8 cellular contexts compared by ENCODE assay signal in genomic region chr4:81504685-81505598, GRCh38. TPM values are rescaled to one million over a fixed set of nuclear protein-coding genes. Genes with fewer than 3 reads are reported as not detected.
DNase-seq lines count a peak whose midpoint lies in the region; ATAC-seq and TF ChIP-seq lines count a peak whose summit lies in the region.

No MANE protein-coding gene starts in this region.

- DNase-seq in activated T-cell treated with anti-CD3 and anti-CD28 coated beads for 24 hours (ENCODE audit: low read depth) (peak; percentile 54), heart left ventricle (peak; percentile 59 to 76 (median 74)), mesenteric fat pad (ENCODE audit: low spot score) (no peak), G401 (ENCODE audit: low spot score) (no peak), NCI-H345 (lab: John Stamatoyannopoulos, UW) (no peak)
- peak; percentile 49 to 71 for DNase-seq in stimulated activated CD4-positive, alpha-beta T cell treated with anti-CD3 and anti-CD28 coated beads, Interleukin-4, amount 100 ng/mL, for 4 hours

- no peaks in the 10 kb centered on the region for H3K27me3 ChIP-seq in heart left ventricle

- no peak for TF ChIP-seq CTCF in heart left ventricle (IDR thresholded peaks at IDR 0.05)

- 53 to 64% (median 56%) methylated on average over 10 of the region's 10 CpGs for WGBS in heart left ventricle, 4 donors

- H3K4me1 ChIP-seq in heart left ventricle = peaks cover 0 to 51% (median 6%) of the 10 kb centered on the region in 12 donors

- H3K36me3 ChIP-seq in KOPT-K1 (ENCODE audit: insufficient read depth, low read length) = no peaks in the 10 kb centered on the region
- H3K36me3 ChIP-seq in heart left ventricle = no peaks in the 10 kb centered on the region

- peak overlapping the region in 2 of 12 donors; percentile 24 to 27 for H3K4me3 ChIP-seq in heart left ventricle

- in situ Hi-C loops in G401 (cut with HindIII; ENCODE audit: low sequenced_read_pairs) = no loop called here

- peak; percentile 46 for ATAC-seq in GM19463 (IDR thresholded peaks at IDR 0.05; ENCODE audit: unreplicated experiment)
- peak; percentile 73 to 89 (median 85) for ATAC-seq in heart left ventricle

- no peak for TF ChIP-seq POLR2A in heart left ventricle (IDR thresholded peaks at IDR 0.05)

- H3K27ac ChIP-seq in KOPT-K1 (ENCODE audit: low read depth, low read length, poor library complexity, severe bottlenecking) (peak overlapping the region; percentile 83), heart left ventricle (peak overlapping the region in 11 of 12 donors; percentile 11 to 90 (median 47))

- H3K9me3 ChIP-seq in KOPT-K1 (ENCODE audit: insufficient read depth, low read length, poor library complexity, severe bottlenecking) = no peaks in the 10 kb centered on the region
- H3K9me3 ChIP-seq in heart left ventricle = no peaks in the 10 kb centered on the region

- intact Hi-C loops in heart left ventricle (cut with DNase I) = no loop called here

RNA-seq across cellular contexts. Expression of gene RASGEF1B, which starts 33.2 kb away (rescaled TPM):
- 10 to 100 TPM in 1 of 9 donors, 1 to 10 TPM in 8; 1.8 to 11.9 (median 3.2) TPM for total RNA-seq in heart left ventricle
- 1 to 10 TPM; 1.5 to 2.5 TPM for polyA plus RNA-seq in heart left ventricle
- 32.5 TPM for total RNA-seq in mesenteric fat pad
- not detected in 2 replicates for total RNA-seq in G401 (2014; rRNA removed; shearing (Covaris generic))

Comparison
In these comparisons a context has a peak if more than half of its experiments do, and no peak if none do; other contexts are left out.
1. DNase-seq: peak in activated T-cell treated with anti-CD3 and anti-CD28 coated beads for 24 hours (single experiment), heart left ventricle (5 of 5) and stimulated activated CD4-positive, alpha-beta T cell treated with anti-CD3 and anti-CD28 coated beads, Interleukin-4, amount 100 ng/mL, for 4 hours (2 of 2); none in mesenteric fat pad (single experiment), G401 (single experiment) and NCI-H345 (single experiment).